In the genomic region with DNA sequence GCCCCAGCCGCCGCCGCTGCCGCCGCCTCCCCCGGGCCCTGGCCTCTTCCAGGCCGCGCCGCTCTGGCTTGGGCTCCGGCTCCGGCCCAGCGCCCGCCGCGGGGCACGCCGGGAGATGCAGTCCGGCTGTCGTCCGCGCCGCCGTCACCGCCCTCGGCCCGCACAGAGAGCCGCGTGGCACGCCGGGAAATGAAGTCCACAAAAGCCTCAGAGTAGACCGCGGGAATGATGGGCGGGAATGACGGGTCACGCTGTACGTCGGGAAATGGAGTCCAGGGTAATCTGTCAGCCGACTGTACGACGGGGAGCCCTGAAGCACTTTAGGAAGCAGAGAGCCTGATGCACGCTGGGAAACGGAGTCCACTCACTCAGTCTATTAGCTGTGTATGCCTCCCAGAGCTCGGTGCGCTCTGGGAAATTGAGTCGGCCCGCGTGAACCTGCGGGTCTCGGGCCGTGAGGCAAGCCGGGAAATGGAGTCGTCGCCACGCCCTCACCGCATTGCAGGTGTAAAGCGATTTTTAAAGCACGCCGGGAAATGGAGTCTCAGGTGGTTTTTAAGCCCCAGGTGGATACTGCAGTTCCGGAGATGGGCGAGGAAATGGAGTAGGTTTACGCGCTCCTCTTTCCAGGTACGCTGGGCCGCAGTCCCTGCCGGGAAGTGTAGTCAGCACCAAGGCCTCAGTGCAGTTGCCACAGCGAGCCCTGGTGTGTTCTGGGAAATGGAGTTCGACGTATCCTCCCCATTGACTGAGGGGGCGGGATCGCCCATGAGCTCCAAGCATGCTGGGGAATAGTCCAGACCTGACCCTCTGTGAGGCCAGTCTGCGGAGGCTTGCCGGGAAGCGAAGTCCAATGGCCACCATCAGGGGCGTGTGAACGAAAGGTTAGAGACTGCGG, we compare ENCODE assay signal across 8 cellular contexts. TPM values are rescaled to one million over a fixed set of nuclear protein-coding genes. Genes with fewer than 3 reads are reported as not detected.
DNase-seq lines count a peak whose midpoint lies in the region; ATAC-seq, FAIRE-seq and TF ChIP-seq lines count a peak whose summit lies in the region.

Gene GSK3A, minus strand, starts transcription at position 91 of the 898 bp plus-strand sequence. CDS start 137 bp downstream, outside the sequence.

- CTCF ChIA-PET in activated CD4-positive, alpha-beta T cell treated with anti-CD3 and anti-CD28 coated beads for 36 hours (lab: Charles Lee), result interaction anchor here (0.5 to 5.9 kb wide), 14 partner anchors 9 to 1536 kb away, joined by 3 to 50 read pairs (median 4); partner anchors contain the start of genes DEDD2, PAFAH1B3, POU2F2 and PRR19

- intact Hi-C loops in activated CD4-positive, alpha-beta T cell treated with anti-CD3 and anti-CD28 coated beads for 36 hours (cut with DNase I, micrococcal nuclease), result loop anchor here (1.0 to 2.0 kb wide), 14 partner anchors 22 to 1798 kb away; partner anchors contain the start of genes PAFAH1B3 (in 2 of the 2), PRR19 (in 2 of the 2), ZNF526 (in 2 of the 2) and DEDD2 (in 1 of the 2)
- intact Hi-C loops in kidney (cut with DNase I), result no loop called here

- no peaks in the 10 kb centered on the region for H3K27me3 Mint-ChIP-seq in activated CD4-positive, alpha-beta T cell treated with anti-CD3 and anti-CD28 coated beads for 36 hours

- peaks cover 15% of the 10 kb centered on the region for H3K36me3 Mint-ChIP-seq in activated CD4-positive, alpha-beta T cell treated with anti-CD3 and anti-CD28 coated beads for 36 hours (ENCODE audit: low read depth)

- POLR2A ChIA-PET in activated CD4-positive, alpha-beta T cell treated with anti-CD3 and anti-CD28 coated beads for 36 hours (lab: Charles Lee), result interaction anchor here (0.6 to 3.6 kb wide), 18 partner anchors 9 to 1338 kb away, joined by 3 to 18 read pairs (median 4); partner anchors contain the start of genes CIC, DEDD2, PAFAH1B3 and RPS19

- H3K9me3 ChIP-seq in kidney (ENCODE audit: control insufficient read depth in 1 of 2, low read length in 2 of 2), result no peaks in the 10 kb centered on the region

- H3K4me1 ChIP-seq in kidney (ENCODE audit: control insufficient read depth in 1 of 2, insufficient read depth in 1 of 2, low read depth in 1 of 2, low read length in 2 of 2), result peaks cover 7 to 18% of the 10 kb centered on the region in 2 donors

- peak within 1 kb of the TSS; percentile 93 for H3K4me3 Mint-ChIP-seq in activated CD4-positive, alpha-beta T cell treated with anti-CD3 and anti-CD28 coated beads for 36 hours

- peak; percentile 56 for ATAC-seq in HG03442 (IDR thresholded peaks at IDR 0.05; ENCODE audit: unreplicated experiment)
- ATAC-seq in activated CD4-positive, alpha-beta T cell treated with anti-CD3 and anti-CD28 coated beads for 36 hours, result peak; percentile 80

- peak within 1 kb of the TSS; percentile 92 to 99 for H3K27ac ChIP-seq in kidney (ENCODE audit: low read depth in 2 of 2, low read length in 2 of 2)

- peak within 1 kb of the TSS; percentile 80 to 96 for H3K9ac ChIP-seq in kidney (ENCODE audit: low read length in 2 of 2)

- FAIRE-seq in kidney (lab: Jason Lieb, UNC), result peak; percentile 71

- no peaks in the 10 kb centered on the region for H3K36me3 ChIP-seq in kidney (ENCODE audit: control insufficient read depth in 1 of 2, insufficient read depth in 2 of 2, low read length in 2 of 2)

- no peak for TF ChIP-seq CTCF in choroid plexus epithelial cell (conservative IDR thresholded peaks at IDR 0.05; ENCODE audit: low read depth, low read length)
- TF ChIP-seq CTCF in kidney (IDR thresholded peaks at IDR 0.05; ENCODE audit: borderline replicate concordance, extremely low read depth, insufficient read depth), result no peak

- DNase-seq in Ammon's horn (ENCODE audit: low spot score), result peak; percentile 100
- DNase-seq in GM19238 (ENCODE audit: insufficient read length, low spot score), result peak; percentile 92
- DNase-seq in NCI-H524 (lab: John Stamatoyannopoulos, UW), result peak; percentile 100
- DNase-seq in activated CD4-positive, alpha-beta T cell treated with anti-CD3 and anti-CD28 coated beads for 36 hours, result peak; percentile 97
- peak; percentile 100 for DNase-seq in choroid plexus epithelial cell (ENCODE audit: low read depth)
- DNase-seq in kidney, result peak; percentile 99
- DNase-seq in stimulated activated CD4-positive, alpha-beta T cell treated with anti-CD3 and anti-CD28 coated beads, Interleukin-15, amount 100 ng/mL, for 24 hours, result peak; percentile 97

- peak within 1 kb of the TSS; percentile 60 for H3K4me3 ChIP-seq in choroid plexus epithelial cell (ENCODE audit: low read depth, low read length)
- peak within 1 kb of the TSS; percentile 95 to 96 for H3K4me3 ChIP-seq in kidney (ENCODE audit: low read length in 2 of 2)

- H3K27ac Mint-ChIP-seq in activated CD4-positive, alpha-beta T cell treated with anti-CD3 and anti-CD28 coated beads for 36 hours, result peak within 1 kb of the TSS; percentile 94

- H3K9me3 Mint-ChIP-seq in activated CD4-positive, alpha-beta T cell treated with anti-CD3 and anti-CD28 coated beads for 36 hours (ENCODE audit: low read depth), result no peaks in the 10 kb centered on the region

- H3K4me1 Mint-ChIP-seq in activated CD4-positive, alpha-beta T cell treated with anti-CD3 and anti-CD28 coated beads for 36 hours, result peaks cover 48% of the 10 kb centered on the region

RNA-seq across cellular contexts. Expression of gene GSK3A, which starts in this region (rescaled TPM):
- 10 to 100 TPM; 32.6 to 43.5 TPM for total RNA-seq in activated CD4-positive, alpha-beta T cell treated with anti-CD3 and anti-CD28 coated beads for 36 hours
- total RNA-seq in kidney, result 39.2 TPM
- polyA plus RNA-seq in kidney (ENCODE audit: insufficient read depth, low read depth, low replicate concordance), result 57.3 TPM

Comparison
In these comparisons a context has a peak if more than half of its experiments do, and no peak if none do; other contexts are left out.
1. Peak in every context shown above with its lines: DNase-seq, ATAC-seq, H3K4me3 ChIP-seq and H3K27ac ChIP-seq.